18 cellular contexts compared by ENCODE assay signal in the genomic region with DNA sequence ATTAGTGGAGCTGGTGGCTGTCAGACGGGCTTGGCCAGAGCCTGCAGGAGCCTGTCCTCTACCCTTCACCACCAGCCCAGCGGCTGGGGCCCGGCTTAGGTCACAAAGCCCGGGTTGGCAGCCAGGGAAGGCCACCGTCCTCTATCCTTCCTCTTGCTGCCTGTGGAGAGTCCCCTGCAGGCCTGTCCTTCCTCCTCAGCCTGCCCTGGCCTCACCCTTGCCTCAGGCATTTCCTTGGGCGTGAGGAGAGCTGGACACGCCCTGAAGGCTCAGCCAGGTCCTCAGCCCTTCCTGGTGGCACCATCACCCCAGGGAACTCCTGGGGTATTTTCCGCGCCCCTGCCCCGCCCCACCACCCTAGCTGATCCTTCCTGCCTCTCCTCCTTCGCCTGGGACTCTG. TPM values are rescaled to one million over a fixed set of nuclear protein-coding genes. Genes with fewer than 3 reads are reported as not detected.
DNase-seq lines count a peak whose midpoint lies in the region; ATAC-seq and TF ChIP-seq lines count a peak whose summit lies in the region.
"Had no signal": no experiment of that assay in that cellular context is flagged by ENCODE, and none has a peak within 500 bp of the region (broad histone marks: within the 10 kb centered on the region; RNA-seq: fewer than 3 reads in every experiment).

No MANE protein-coding gene starts in this region.

- H3K27me3 ChIP-seq in duodenal mucosa (ENCODE audit: control insufficient read depth in 1 of 2, insufficient read depth in 2 of 2, low read length in 2 of 2): no peaks in the 10 kb centered on the region
- H3K27me3 ChIP-seq in upper lobe of right lung: no peaks in the 10 kb centered on the region
- H3K27me3 ChIP-seq: gastroesophageal sphincter, right atrium auricular region, suprapubic skin had no signal

- H3K4me3 Mint-ChIP-seq in activated naive CD4-positive, alpha-beta T cell treated with anti-CD3 and anti-CD28 coated beads, Interleukin-2, amount 10 ng/mL, durations not matched to agents 7 days and 5 days: no peak overlapping the region
- no peak overlapping the region for H3K4me3 Mint-ChIP-seq in activated naive CD4-positive, alpha-beta T cell treated with anti-CD3 and anti-CD28 coated beads for 36 hours
- H3K4me3 Mint-ChIP-seq: activated naive CD8-positive, alpha-beta T cell; activated T-helper 1 cell treated with anti-CD3 and anti-CD28 coated beads, Interleukin-12 subunit alpha, Interleukin-12 subunit beta, Interleukin-2, Interleukin-4 antibody, amounts not matched to agents 30 ng/mL and 10 ng/mL and 1 ng/mL, durations not matched to agents 14 hours and 24 hours and 36 hours had no signal

- no peak overlapping the region for H3K27ac Mint-ChIP-seq in activated naive CD4-positive, alpha-beta T cell treated with anti-CD3 and anti-CD28 coated beads, Interleukin-2, amount 10 ng/mL, durations not matched to agents 7 days and 5 days
- no peak overlapping the region for H3K27ac Mint-ChIP-seq in activated naive CD4-positive, alpha-beta T cell treated with anti-CD3 and anti-CD28 coated beads for 36 hours
- H3K27ac Mint-ChIP-seq: activated naive CD8-positive, alpha-beta T cell; activated T-helper 1 cell treated with anti-CD3 and anti-CD28 coated beads, Interleukin-12 subunit alpha, Interleukin-12 subunit beta, Interleukin-2, Interleukin-4 antibody, amounts not matched to agents 30 ng/mL and 10 ng/mL and 1 ng/mL, durations not matched to agents 14 hours and 24 hours and 36 hours had no signal

- H3K4me1 Mint-ChIP-seq in activated naive CD4-positive, alpha-beta T cell treated with anti-CD3 and anti-CD28 coated beads, Interleukin-2, amount 10 ng/mL, durations not matched to agents 7 days and 5 days: peaks cover 6% of the 10 kb centered on the region
- H3K4me1 Mint-ChIP-seq in activated naive CD4-positive, alpha-beta T cell treated with anti-CD3 and anti-CD28 coated beads for 36 hours (ENCODE audit: low read depth): peaks cover 10% of the 10 kb centered on the region

- peak; percentile 91 for ATAC-seq in upper lobe of right lung
- no peak for ATAC-seq in HG03175 (IDR thresholded peaks at IDR 0.05; ENCODE audit: unreplicated experiment)
- ATAC-seq: gastroesophageal sphincter had no signal

- no peak overlapping the region for H3K4me3 ChIP-seq in duodenal mucosa (ENCODE audit: low read depth in 1 of 2, low read length in 2 of 2)
- no peak overlapping the region for H3K4me3 ChIP-seq in upper lobe of right lung
- H3K4me3 ChIP-seq: gastroesophageal sphincter, right atrium auricular region, suprapubic skin had no signal

- H3K9ac ChIP-seq in duodenal mucosa (ENCODE audit: low read depth in 1 of 2, low read length in 2 of 2): peak overlapping the region; percentile 7 to 29

- H3K4me1 ChIP-seq in duodenal mucosa (ENCODE audit: control insufficient read depth in 1 of 2, insufficient read depth in 2 of 2, low read length in 2 of 2) (peaks cover 9 to 15% of the 10 kb centered on the region in 2 donors), upper lobe of right lung (peaks cover 8% of the 10 kb centered on the region)
- H3K4me1 ChIP-seq: suprapubic skin had no signal

- H3K36me3 ChIP-seq in duodenal mucosa (ENCODE audit: control insufficient read depth in 1 of 2, insufficient read depth in 2 of 2, low read length in 2 of 2) (no peaks in the 10 kb centered on the region), upper lobe of right lung (no peaks in the 10 kb centered on the region)
- H3K36me3 ChIP-seq: gastroesophageal sphincter, right atrium auricular region, suprapubic skin had no signal

- CTCF ChIA-PET in activated naive CD4-positive, alpha-beta T cell treated with anti-CD3 and anti-CD28 coated beads, Interleukin-2, amount 10 ng/mL, durations not matched to agents 7 days and 5 days (lab: Charles Lee): interaction anchor here (1.0 kb wide), 1 partner anchor 19 kb away, joined by 3 read pairs; no protein-coding TSS in a partner anchor
- CTCF ChIA-PET in activated naive CD4-positive, alpha-beta T cell treated with anti-CD3 and anti-CD28 coated beads for 36 hours (lab: Charles Lee): interaction anchor here (1.2 kb wide), 1 partner anchor 20 kb away, joined by 4 read pairs; no protein-coding TSS in a partner anchor

- peaks cover 10% of the 10 kb centered on the region for H3K27me3 Mint-ChIP-seq in activated naive CD4-positive, alpha-beta T cell treated with anti-CD3 and anti-CD28 coated beads, Interleukin-2, amount 10 ng/mL, durations not matched to agents 7 days and 5 days
- H3K27me3 Mint-ChIP-seq in activated naive CD4-positive, alpha-beta T cell treated with anti-CD3 and anti-CD28 coated beads for 36 hours (ENCODE audit: low read depth): no peaks in the 10 kb centered on the region
- H3K27me3 Mint-ChIP-seq: activated naive CD8-positive, alpha-beta T cell had no signal

- TF ChIP-seq CTCF in upper lobe of right lung (IDR thresholded peaks at IDR 0.05): no peak

- H3K9me3 ChIP-seq in duodenal mucosa (ENCODE audit: control insufficient read depth in 1 of 2, low read length in 2 of 2) (no peaks in the 10 kb centered on the region), upper lobe of right lung (no peaks in the 10 kb centered on the region)
- H3K9me3 ChIP-seq: gastroesophageal sphincter, right atrium auricular region, suprapubic skin had no signal

- no peak overlapping the region for H3K27ac ChIP-seq in duodenal mucosa (ENCODE audit: low read depth, low read length)
- H3K27ac ChIP-seq in upper lobe of right lung: no peak overlapping the region
- H3K27ac ChIP-seq: gastroesophageal sphincter, right atrium auricular region, suprapubic skin had no signal

- peak; percentile 4 for DNase-seq in activated naive CD4-positive, alpha-beta T cell treated with anti-CD3 and anti-CD28 coated beads, Interleukin-2, amount 10 ng/mL, durations not matched to agents 7 days and 5 days
- DNase-seq in activated naive CD4-positive, alpha-beta T cell treated with anti-CD3 and anti-CD28 coated beads for 36 hours: no peak
- peak; percentile 73 for DNase-seq in mesenteric fat pad (ENCODE audit: low spot score)
- DNase-seq in upper lobe of right lung: peak; percentile 80
- DNase-seq in NCI-H2029 treated with DMSO at 0.1 percent for 48 hours (lab: John Stamatoyannopoulos, UW): no peak
- no peak for DNase-seq in AG08396 (ENCODE audit: low spot score)
- DNase-seq: activated CD4-positive, CD25-positive, alpha-beta regulatory T cell treated with anti-CD3 and anti-CD28 coated beads, Interleukin-2, amount 50 U/mL, for 72 hours; C1 segment of cervical spinal cord; effector CD8-positive, alpha-beta T cell; left cardiac atrium; NCI-H524 treated with DMSO at 0.1 percent for 48 hours had no signal

- H3K9me3 Mint-ChIP-seq in activated naive CD4-positive, alpha-beta T cell treated with anti-CD3 and anti-CD28 coated beads, Interleukin-2, amount 10 ng/mL, durations not matched to agents 7 days and 5 days: no peaks in the 10 kb centered on the region
- H3K9me3 Mint-ChIP-seq in activated naive CD4-positive, alpha-beta T cell treated with anti-CD3 and anti-CD28 coated beads for 36 hours: no peaks in the 10 kb centered on the region
- H3K9me3 Mint-ChIP-seq: activated T-helper 1 cell treated with anti-CD3 and anti-CD28 coated beads, Interleukin-12 subunit alpha, Interleukin-12 subunit beta, Interleukin-2, Interleukin-4 antibody, amounts not matched to agents 30 ng/mL and 10 ng/mL and 1 ng/mL, durations not matched to agents 14 hours and 24 hours and 36 hours had no signal

- intact Hi-C loops in activated naive CD4-positive, alpha-beta T cell treated with anti-CD3 and anti-CD28 coated beads for 36 hours (cut with micrococcal nuclease): no loop called here
- intact Hi-C loops in upper lobe of right lung (cut with DNase I): no loop called here

- H3K36me3 Mint-ChIP-seq in activated naive CD4-positive, alpha-beta T cell treated with anti-CD3 and anti-CD28 coated beads, Interleukin-2, amount 10 ng/mL, durations not matched to agents 7 days and 5 days: peaks cover 4% of the 10 kb centered on the region
- H3K36me3 Mint-ChIP-seq in activated naive CD4-positive, alpha-beta T cell treated with anti-CD3 and anti-CD28 coated beads for 36 hours (ENCODE audit: low read depth): peaks cover 9% of the 10 kb centered on the region

RNA-seq across cellular contexts. Expression of gene CHAC1, which starts 7.7 kb away (rescaled TPM):
- 10 to 100 TPM; 19.8 to 20.2 TPM for total RNA-seq in activated naive CD4-positive, alpha-beta T cell treated with anti-CD3 and anti-CD28 coated beads for 36 hours
- total RNA-seq in mesenteric fat pad (2.4 TPM), upper lobe of right lung (4.4 TPM)

RNA-seq across cellular contexts. Expression of gene DLL4, which starts 31.8 kb away (rescaled TPM):
- total RNA-seq in activated naive CD4-positive, alpha-beta T cell treated with anti-CD3 and anti-CD28 coated beads for 36 hours: under 1 TPM in 1 of 2 experiments, not detected in 1; 0.14 TPM
- 15.2 TPM for total RNA-seq in mesenteric fat pad
- total RNA-seq in upper lobe of right lung: 22.0 TPM

Comparison
In these comparisons a context has a peak if more than half of its experiments do, and no peak if none do; other contexts are left out.
1. DNase-seq: peak in activated naive CD4-positive, alpha-beta T cell treated with anti-CD3 and anti-CD28 coated beads, Interleukin-2, amount 10 ng/mL, durations not matched to agents 7 days and 5 days (single experiment), mesenteric fat pad (single experiment) and upper lobe of right lung (single experiment); none in activated naive CD4-positive, alpha-beta T cell treated with anti-CD3 and anti-CD28 coated beads for 36 hours (single experiment), NCI-H2029 treated with DMSO at 0.1 percent for 48 hours (single experiment) and AG08396 (single experiment).
2. RNA of gene DLL4, which starts 31.8 kb away (total RNA-seq): 22.0 TPM in upper lobe of right lung (single experiment) and 15.2 TPM in mesenteric fat pad (single experiment); 0.14 TPM in activated naive CD4-positive, alpha-beta T cell treated with anti-CD3 and anti-CD28 coated beads for 36 hours; every median in the first group is over 10 times any median in the second.